Comparison of ENCODE assay signal across 9 cellular contexts in genomic region chr10:114631090-114631677, GRCh38. TPM values are rescaled to one million over a fixed set of nuclear protein-coding genes. Genes with fewer than 3 reads are reported as not detected.
DNase-seq lines count a peak whose midpoint lies in the region; ATAC-seq lines count a peak whose summit lies in the region.
"Had no signal": no experiment of that assay in that cellular context is flagged by ENCODE, and none has a peak within 500 bp of the region (broad histone marks: within the 10 kb centered on the region; RNA-seq: fewer than 3 reads in every experiment).

No MANE protein-coding gene starts in this region.

- H3K36me3 Mint-ChIP-seq in CD8-positive, alpha-beta memory T cell: peaks cover 0 to 3% (median 0%) of the 10 kb centered on the region in 3 donors

- H3K4me1 ChIP-seq in CD8-positive, alpha-beta memory T cell (ENCODE audit: insufficient read depth, low read length): peaks cover 17% of the 10 kb centered on the region
- H3K4me1 ChIP-seq in neuronal stem cell (ENCODE audit: control insufficient read depth in 2 of 2, insufficient read depth in 1 of 2, low read depth in 1 of 2, low read length in 2 of 2): peaks cover 10 to 19% of the 10 kb centered on the region in 2 donors

- no peak overlapping the region for H2BK120ac ChIP-seq in neuronal stem cell (ENCODE audit: low read depth, low read length)

- no peak overlapping the region for H2BK12ac ChIP-seq in neuronal stem cell (ENCODE audit: low read length)

- peak overlapping the region; percentile 78 for H3K4me2 ChIP-seq in neuronal stem cell (ENCODE audit: insufficient read depth, low read length, poor library complexity, severe bottlenecking)

- no peaks in the 10 kb centered on the region for H3K9me3 Mint-ChIP-seq in CD8-positive, alpha-beta memory T cell

- no peak overlapping the region for H3K14ac ChIP-seq in neuronal stem cell (ENCODE audit: low read length)

- H2AFZ ChIP-seq in neuronal stem cell (ENCODE audit: low read length): peak overlapping the region; percentile 89

- H2BK15ac ChIP-seq in neuronal stem cell (ENCODE audit: low read length): no peak overlapping the region

- no peak overlapping the region for H2BK5ac ChIP-seq in neuronal stem cell (ENCODE audit: low read length)

- no peaks in the 10 kb centered on the region for H3K79me1 ChIP-seq in neuronal stem cell (ENCODE audit: low read depth, low read length)

- no peak overlapping the region for H3K4ac ChIP-seq in neuronal stem cell (ENCODE audit: low read length)

- H3K27ac ChIP-seq in CD8-positive, alpha-beta memory T cell (ENCODE audit: low read depth, low read length): no peak overlapping the region
- peak overlapping the region; percentile 25 for H3K27ac ChIP-seq in epithelial cell of prostate
- no peak overlapping the region for H3K27ac ChIP-seq in neuronal stem cell (replicated peaks; ENCODE audit: low read length)

- no peak overlapping the region for H3K23ac ChIP-seq in neuronal stem cell (ENCODE audit: low read depth, low read length, poor library complexity)

- no peak for DNase-seq in CD8-positive, alpha-beta memory T cell
- DNase-seq in NCI-H69 (lab: John Stamatoyannopoulos, UW): peak; percentile 36
- no peak for DNase-seq in epithelial cell of prostate (ENCODE audit: low read depth, low spot score)
- DNase-seq in neuronal stem cell (ENCODE audit: low spot score): no peak
- DNase-seq in CD1c-positive myeloid dendritic cell (ENCODE audit: extremely low spot score): no peak
- no peak for DNase-seq in iPS-NIHi7 (ENCODE audit: extremely low spot score)
- DNase-seq: occipital lobe had no signal

- ATAC-seq in HG02798 (IDR thresholded peaks at IDR 0.05; ENCODE audit: poor library complexity, unreplicated experiment) (no peak), GM21717 (IDR thresholded peaks at IDR 0.05; ENCODE audit: unreplicated experiment) (no peak)

- peaks cover 14 to 27% (median 19%) of the 10 kb centered on the region in 3 donors for H3K4me1 Mint-ChIP-seq in CD8-positive, alpha-beta memory T cell

- CTCF ChIA-PET in CD8-positive, alpha-beta memory T cell (lab: Charles Lee): interaction anchor here (1.0 kb wide), 1 partner anchor 160 kb away, joined by 3 read pairs; no protein-coding TSS in a partner anchor

- peaks cover 26% of the 10 kb centered on the region for H3K27me3 ChIP-seq in CD8-positive, alpha-beta memory T cell (ENCODE audit: insufficient read depth, low read length, poor library complexity, severe bottlenecking)
- peaks cover 0 to 55% (median 8%) of the 10 kb centered on the region in 3 experiments for H3K27me3 ChIP-seq in neuronal stem cell (ENCODE audit: control insufficient read depth in 3 of 3, insufficient read depth in 3 of 3, low read depth in 1 of 3, low read length in 3 of 3)

- WGBS in neuronal stem cell (ENCODE audit: extremely low coverage in 2 of 2, insufficient read length in 2 of 2, insufficient replicate concordance in 1 of 2), 2 donors: no CpG with 5 or more reads among the region's 9 CpGs

- POLR2A ChIA-PET in CD8-positive, alpha-beta memory T cell (lab: Charles Lee): no interaction called here

- no peak overlapping the region for H2AK5ac ChIP-seq in neuronal stem cell (ENCODE audit: low read depth, low read length)

- no peaks in the 10 kb centered on the region for H3K9me3 ChIP-seq in CD8-positive, alpha-beta memory T cell (ENCODE audit: low read length)
- H3K9me3 ChIP-seq in neuronal stem cell (replicated peaks in 1 of 2; ENCODE audit: control insufficient read depth in 2 of 2, insufficient read depth in 1 of 2, low read depth in 1 of 2, low read length in 2 of 2): no peaks in the 10 kb centered on the region

- no peak overlapping the region for H4K91ac ChIP-seq in neuronal stem cell (ENCODE audit: low read depth, low read length, poor library complexity)

- peak overlapping the region; percentile 56 for H3K4me3 ChIP-seq in CD8-positive, alpha-beta memory T cell (ENCODE audit: low read length)
- peak overlapping the region in 1 of 2 donors; percentile 45 for H3K4me3 ChIP-seq in neuronal stem cell (ENCODE audit: low read length in 2 of 2)

- peaks cover 28 to 60% of the 10 kb centered on the region in 2 donors for H3K27me3 Mint-ChIP-seq in CD8-positive, alpha-beta memory T cell

- H4K8ac ChIP-seq in neuronal stem cell (ENCODE audit: low read depth, low read length): no peak overlapping the region

- H3K18ac ChIP-seq in neuronal stem cell (ENCODE audit: low read length): no peak overlapping the region

- H3K27ac Mint-ChIP-seq in CD8-positive, alpha-beta memory T cell: peak overlapping the region in 2 of 8 donors; percentile 19 to 24

- H3K36me3 ChIP-seq in CD8-positive, alpha-beta memory T cell (ENCODE audit: insufficient read depth, low read length): no peaks in the 10 kb centered on the region
- no peaks in the 10 kb centered on the region for H3K36me3 ChIP-seq in neuronal stem cell (replicated peaks in 1 of 2; ENCODE audit: control insufficient read depth in 2 of 2, insufficient read depth in 2 of 2, low read length in 2 of 2)

- peak overlapping the region; percentile 72 to 91 (median 83) for H3K4me3 Mint-ChIP-seq in CD8-positive, alpha-beta memory T cell

- H3K9ac ChIP-seq in neuronal stem cell (ENCODE audit: low read depth, low read length, poor library complexity): no peak overlapping the region

RNA-seq across cellular contexts. Expression of gene ABLIM1, which starts 26.9 kb away (rescaled TPM):
- total RNA-seq in CD8-positive, alpha-beta memory T cell: 10 to 100 TPM; 45.8 to 48.3 TPM
- polyA plus RNA-seq in CD8-positive, alpha-beta memory T cell: 123 TPM
- polyA plus RNA-seq in neuronal stem cell (2013, experiment 1 of 2): 31.9 TPM
- polyA plus RNA-seq in neuronal stem cell (2013, experiment 2 of 2): 29.4 TPM
